1 cellular context compared by ENCODE assay signal in the genomic region with DNA sequence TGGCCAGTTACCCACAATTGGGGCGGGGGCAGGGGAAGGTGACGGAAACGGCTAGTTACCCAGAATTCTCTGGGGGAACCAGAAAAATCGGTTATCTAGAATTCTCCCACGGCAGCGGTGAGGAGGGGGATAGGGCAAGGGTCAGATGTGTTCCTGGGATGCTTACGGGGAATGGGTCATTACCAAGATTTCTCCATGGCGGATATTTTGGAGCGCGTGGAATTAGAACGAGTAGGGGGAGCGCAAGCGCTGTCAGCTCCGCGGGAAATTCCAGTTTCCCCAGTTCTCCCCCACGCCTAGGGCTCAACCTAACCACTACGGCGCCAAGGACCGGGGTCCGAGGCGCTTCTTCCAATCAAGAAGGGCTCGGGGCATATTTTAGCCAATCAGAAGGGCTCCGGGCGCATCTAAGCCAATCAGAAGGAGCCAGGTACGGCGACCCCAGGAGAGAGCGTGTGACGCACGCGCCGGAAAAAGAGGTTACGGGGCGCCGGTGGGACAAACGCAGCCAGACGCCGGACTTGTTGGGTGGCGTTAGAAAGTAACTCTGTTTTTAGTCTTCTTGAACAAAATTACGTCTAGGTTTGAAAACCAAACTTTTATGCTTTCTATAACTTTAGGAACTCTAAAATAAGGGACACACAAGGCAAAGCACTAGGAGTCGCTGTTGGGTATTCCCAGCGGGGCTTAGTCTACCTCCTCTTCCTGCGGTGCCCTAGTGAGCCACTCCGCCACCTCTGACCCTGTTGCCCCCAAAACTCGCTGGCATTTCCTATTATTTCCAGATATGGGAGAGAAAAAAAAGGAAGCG.
TF ChIP-seq lines count a peak whose summit lies in the region.

A gene with protein sequence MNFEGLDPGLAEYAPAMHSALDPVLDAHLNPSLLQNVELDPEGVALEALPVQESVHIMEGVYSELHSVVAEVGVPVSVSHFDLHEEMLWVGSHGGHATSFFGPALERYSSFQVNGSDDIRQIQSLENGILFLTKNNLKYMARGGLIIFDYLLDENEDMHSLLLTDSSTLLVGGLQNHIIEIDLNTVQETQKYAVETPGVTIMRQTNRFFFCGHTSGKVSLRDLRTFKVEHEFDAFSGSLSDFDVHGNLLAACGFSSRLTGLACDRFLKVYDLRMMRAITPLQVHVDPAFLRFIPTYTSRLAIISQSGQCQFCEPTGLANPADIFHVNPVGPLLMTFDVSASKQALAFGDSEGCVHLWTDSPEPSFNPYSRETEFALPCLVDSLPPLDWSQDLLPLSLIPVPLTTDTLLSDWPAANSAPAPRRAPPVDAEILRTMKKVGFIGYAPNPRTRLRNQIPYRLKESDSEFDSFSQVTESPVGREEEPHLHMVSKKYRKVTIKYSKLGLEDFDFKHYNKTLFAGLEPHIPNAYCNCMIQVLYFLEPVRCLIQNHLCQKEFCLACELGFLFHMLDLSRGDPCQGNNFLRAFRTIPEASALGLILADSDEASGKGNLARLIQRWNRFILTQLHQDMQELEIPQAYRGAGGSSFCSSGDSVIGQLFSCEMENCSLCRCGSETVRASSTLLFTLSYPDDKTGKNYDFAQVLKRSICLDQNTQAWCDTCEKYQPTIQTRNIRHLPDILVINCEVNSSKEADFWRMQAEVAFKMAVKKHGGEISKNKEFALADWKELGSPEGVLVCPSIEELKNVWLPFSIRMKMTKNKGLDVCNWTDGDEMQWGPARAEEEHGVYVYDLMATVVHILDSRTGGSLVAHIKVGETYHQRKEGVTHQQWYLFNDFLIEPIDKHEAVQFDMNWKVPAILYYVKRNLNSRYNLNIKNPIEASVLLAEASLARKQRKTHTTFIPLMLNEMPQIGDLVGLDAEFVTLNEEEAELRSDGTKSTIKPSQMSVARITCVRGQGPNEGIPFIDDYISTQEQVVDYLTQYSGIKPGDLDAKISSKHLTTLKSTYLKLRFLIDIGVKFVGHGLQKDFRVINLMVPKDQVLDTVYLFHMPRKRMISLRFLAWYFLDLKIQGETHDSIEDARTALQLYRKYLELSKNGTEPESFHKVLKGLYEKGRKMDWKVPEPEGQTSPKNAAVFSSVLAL (minus strand): TSS at position 322 of the 811 bp plus-strand sequence. CDS start 906 bp downstream, outside the sequence.

TF ChIP-seq in H1, 55 proteins besides CTCF, POLR2A, EP300 and RAD21 (continues in another document):
- TF ChIP-seq BRCA1 (IDR thresholded peaks at IDR 0.05; ENCODE audit: low read depth, low read length) = no peak
- TF ChIP-seq TEAD4 (IDR thresholded peaks at IDR 0.05; ENCODE audit: low read depth, low read length) = no peak
- no peak for TF ChIP-seq RXRA (IDR thresholded peaks at IDR 0.05; ENCODE audit: insufficient read depth, low read depth, low read length)
- no peak for TF ChIP-seq EZH2 (IDR thresholded peaks at IDR 0.05; ENCODE audit: low read depth, low read length, severe bottlenecking)
- TF ChIP-seq JUND (IDR thresholded peaks at IDR 0.05; ENCODE audit: low read length) = 0 out of 2 replicates have a peak, but pooled peaks have one; percentile 29
- no peak for TF ChIP-seq CEBPB (IDR thresholded peaks at IDR 0.05; ENCODE audit: low read depth, low read length)
- no peak for TF ChIP-seq ZNF274 (IDR thresholded peaks at IDR 0.05; ENCODE audit: borderline replicate concordance, extremely low read depth, low read length)
- TF ChIP-seq SIX5 (IDR thresholded peaks at IDR 0.05; ENCODE audit: low read depth, low read length) = no peak
- no peak for TF ChIP-seq SIRT6 (IDR thresholded peaks at IDR 0.05; ENCODE audit: low read length)
- no peak for TF ChIP-seq HDAC6 (IDR thresholded peaks at IDR 0.05; ENCODE audit: low read depth, low read length)
- TF ChIP-seq GABPA (IDR thresholded peaks at IDR 0.05; ENCODE audit: borderline replicate concordance, insufficient read depth, low read length) = no peak
- peak; percentile 71 for TF ChIP-seq CHD2 (IDR thresholded peaks at IDR 0.05; ENCODE audit: low read length)
- peak; percentile 56; the same call in 1 of the 2 replicates for TF ChIP-seq TBP (IDR thresholded peaks at IDR 0.05; ENCODE audit: low read depth, low read length)
- TF ChIP-seq, protein P1, sequence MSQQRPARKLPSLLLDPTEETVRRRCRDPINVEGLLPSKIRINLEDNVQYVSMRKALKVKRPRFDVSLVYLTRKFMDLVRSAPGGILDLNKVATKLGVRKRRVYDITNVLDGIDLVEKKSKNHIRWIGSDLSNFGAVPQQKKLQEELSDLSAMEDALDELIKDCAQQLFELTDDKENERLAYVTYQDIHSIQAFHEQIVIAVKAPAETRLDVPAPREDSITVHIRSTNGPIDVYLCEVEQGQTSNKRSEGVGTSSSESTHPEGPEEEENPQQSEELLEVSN (IDR thresholded peaks at IDR 0.05) = peak; percentile 62; the same call in 1 of the 2 replicates
- TF ChIP-seq SP4 (IDR thresholded peaks at IDR 0.05; ENCODE audit: low read length) = no peak
- no peak for TF ChIP-seq SAP30 (IDR thresholded peaks at IDR 0.05; ENCODE audit: insufficient read depth, insufficient replicate concordance, low read length)
- no peak for TF ChIP-seq CBX5 (IDR thresholded peaks at IDR 0.05; ENCODE audit: low read depth, low read length)
- TF ChIP-seq, protein P2, sequence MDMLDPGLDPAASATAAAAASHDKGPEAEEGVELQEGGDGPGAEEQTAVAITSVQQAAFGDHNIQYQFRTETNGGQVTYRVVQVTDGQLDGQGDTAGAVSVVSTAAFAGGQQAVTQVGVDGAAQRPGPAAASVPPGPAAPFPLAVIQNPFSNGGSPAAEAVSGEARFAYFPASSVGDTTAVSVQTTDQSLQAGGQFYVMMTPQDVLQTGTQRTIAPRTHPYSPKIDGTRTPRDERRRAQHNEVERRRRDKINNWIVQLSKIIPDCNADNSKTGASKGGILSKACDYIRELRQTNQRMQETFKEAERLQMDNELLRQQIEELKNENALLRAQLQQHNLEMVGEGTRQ (IDR thresholded peaks at IDR 0.05; ENCODE audit: low read length) = no peak
- TF ChIP-seq GTF2F1 (IDR thresholded peaks at IDR 0.05; ENCODE audit: borderline replicate concordance, low read depth, low read length) = peak; percentile 21; the same call in 1 of the 2 replicates
- no peak for TF ChIP-seq RFX5 (IDR thresholded peaks at IDR 0.05; ENCODE audit: borderline replicate concordance, low read depth, low read length)
- no peak for TF ChIP-seq CTBP2 (IDR thresholded peaks at IDR 0.05; ENCODE audit: borderline replicate concordance, insufficient read depth, insufficient read length, low read length)
- no peak for TF ChIP-seq FOSL1 (IDR thresholded peaks at IDR 0.05; ENCODE audit: insufficient read depth, low read depth, low read length)
- TF ChIP-seq SUZ12 (IDR thresholded peaks at IDR 0.05; ENCODE audit: low read length) = no peak
- no peak for TF ChIP-seq RNF2 (IDR thresholded peaks at IDR 0.05; ENCODE audit: borderline replicate concordance, low read depth, low read length, missing control alignments, poor library complexity, severe bottlenecking)
- TF ChIP-seq, protein P3, sequence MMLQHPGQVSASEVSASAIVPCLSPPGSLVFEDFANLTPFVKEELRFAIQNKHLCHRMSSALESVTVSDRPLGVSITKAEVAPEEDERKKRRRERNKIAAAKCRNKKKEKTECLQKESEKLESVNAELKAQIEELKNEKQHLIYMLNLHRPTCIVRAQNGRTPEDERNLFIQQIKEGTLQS (IDR thresholded peaks at IDR 0.05; ENCODE audit: insufficient read depth, low read depth, low read length) = no peak
- TF ChIP-seq JUN (IDR thresholded peaks at IDR 0.05; ENCODE audit: low read depth, low read length) = no peak
- TF ChIP-seq MAFK (IDR thresholded peaks at IDR 0.05; ENCODE audit: low read depth, low read length) = no peak
- peak; percentile 81; the same call in 1 of the 2 replicates for TF ChIP-seq KDM1A (IDR thresholded peaks at IDR 0.05; ENCODE audit: borderline replicate concordance, low read length)
- TF ChIP-seq CBX8 (IDR thresholded peaks at IDR 0.05; ENCODE audit: borderline replicate concordance, low read depth, low read length) = no peak
- TF ChIP-seq, protein P4, sequence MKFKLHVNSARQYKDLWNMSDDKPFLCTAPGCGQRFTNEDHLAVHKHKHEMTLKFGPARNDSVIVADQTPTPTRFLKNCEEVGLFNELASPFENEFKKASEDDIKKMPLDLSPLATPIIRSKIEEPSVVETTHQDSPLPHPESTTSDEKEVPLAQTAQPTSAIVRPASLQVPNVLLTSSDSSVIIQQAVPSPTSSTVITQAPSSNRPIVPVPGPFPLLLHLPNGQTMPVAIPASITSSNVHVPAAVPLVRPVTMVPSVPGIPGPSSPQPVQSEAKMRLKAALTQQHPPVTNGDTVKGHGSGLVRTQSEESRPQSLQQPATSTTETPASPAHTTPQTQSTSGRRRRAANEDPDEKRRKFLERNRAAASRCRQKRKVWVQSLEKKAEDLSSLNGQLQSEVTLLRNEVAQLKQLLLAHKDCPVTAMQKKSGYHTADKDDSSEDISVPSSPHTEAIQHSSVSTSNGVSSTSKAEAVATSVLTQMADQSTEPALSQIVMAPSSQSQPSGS (IDR thresholded peaks at IDR 0.05; ENCODE audit: low read length) = no peak
- peak; percentile 80 for TF ChIP-seq CREB1 (IDR thresholded peaks at IDR 0.05)
- TF ChIP-seq NANOG (IDR thresholded peaks at IDR 0.05; ENCODE audit: insufficient read depth, low read depth, low read length, poor library complexity, severe bottlenecking) = no peak
- TF ChIP-seq KDM4A (IDR thresholded peaks at IDR 0.05; ENCODE audit: low read depth, low read length, severe bottlenecking) = peak; percentile 81
- TF ChIP-seq RBBP5 (IDR thresholded peaks at IDR 0.05; ENCODE audit: borderline replicate concordance, low read depth, low read length) = peak; percentile 31; the same call in 1 of the 2 replicates
- TF ChIP-seq, protein P5, sequence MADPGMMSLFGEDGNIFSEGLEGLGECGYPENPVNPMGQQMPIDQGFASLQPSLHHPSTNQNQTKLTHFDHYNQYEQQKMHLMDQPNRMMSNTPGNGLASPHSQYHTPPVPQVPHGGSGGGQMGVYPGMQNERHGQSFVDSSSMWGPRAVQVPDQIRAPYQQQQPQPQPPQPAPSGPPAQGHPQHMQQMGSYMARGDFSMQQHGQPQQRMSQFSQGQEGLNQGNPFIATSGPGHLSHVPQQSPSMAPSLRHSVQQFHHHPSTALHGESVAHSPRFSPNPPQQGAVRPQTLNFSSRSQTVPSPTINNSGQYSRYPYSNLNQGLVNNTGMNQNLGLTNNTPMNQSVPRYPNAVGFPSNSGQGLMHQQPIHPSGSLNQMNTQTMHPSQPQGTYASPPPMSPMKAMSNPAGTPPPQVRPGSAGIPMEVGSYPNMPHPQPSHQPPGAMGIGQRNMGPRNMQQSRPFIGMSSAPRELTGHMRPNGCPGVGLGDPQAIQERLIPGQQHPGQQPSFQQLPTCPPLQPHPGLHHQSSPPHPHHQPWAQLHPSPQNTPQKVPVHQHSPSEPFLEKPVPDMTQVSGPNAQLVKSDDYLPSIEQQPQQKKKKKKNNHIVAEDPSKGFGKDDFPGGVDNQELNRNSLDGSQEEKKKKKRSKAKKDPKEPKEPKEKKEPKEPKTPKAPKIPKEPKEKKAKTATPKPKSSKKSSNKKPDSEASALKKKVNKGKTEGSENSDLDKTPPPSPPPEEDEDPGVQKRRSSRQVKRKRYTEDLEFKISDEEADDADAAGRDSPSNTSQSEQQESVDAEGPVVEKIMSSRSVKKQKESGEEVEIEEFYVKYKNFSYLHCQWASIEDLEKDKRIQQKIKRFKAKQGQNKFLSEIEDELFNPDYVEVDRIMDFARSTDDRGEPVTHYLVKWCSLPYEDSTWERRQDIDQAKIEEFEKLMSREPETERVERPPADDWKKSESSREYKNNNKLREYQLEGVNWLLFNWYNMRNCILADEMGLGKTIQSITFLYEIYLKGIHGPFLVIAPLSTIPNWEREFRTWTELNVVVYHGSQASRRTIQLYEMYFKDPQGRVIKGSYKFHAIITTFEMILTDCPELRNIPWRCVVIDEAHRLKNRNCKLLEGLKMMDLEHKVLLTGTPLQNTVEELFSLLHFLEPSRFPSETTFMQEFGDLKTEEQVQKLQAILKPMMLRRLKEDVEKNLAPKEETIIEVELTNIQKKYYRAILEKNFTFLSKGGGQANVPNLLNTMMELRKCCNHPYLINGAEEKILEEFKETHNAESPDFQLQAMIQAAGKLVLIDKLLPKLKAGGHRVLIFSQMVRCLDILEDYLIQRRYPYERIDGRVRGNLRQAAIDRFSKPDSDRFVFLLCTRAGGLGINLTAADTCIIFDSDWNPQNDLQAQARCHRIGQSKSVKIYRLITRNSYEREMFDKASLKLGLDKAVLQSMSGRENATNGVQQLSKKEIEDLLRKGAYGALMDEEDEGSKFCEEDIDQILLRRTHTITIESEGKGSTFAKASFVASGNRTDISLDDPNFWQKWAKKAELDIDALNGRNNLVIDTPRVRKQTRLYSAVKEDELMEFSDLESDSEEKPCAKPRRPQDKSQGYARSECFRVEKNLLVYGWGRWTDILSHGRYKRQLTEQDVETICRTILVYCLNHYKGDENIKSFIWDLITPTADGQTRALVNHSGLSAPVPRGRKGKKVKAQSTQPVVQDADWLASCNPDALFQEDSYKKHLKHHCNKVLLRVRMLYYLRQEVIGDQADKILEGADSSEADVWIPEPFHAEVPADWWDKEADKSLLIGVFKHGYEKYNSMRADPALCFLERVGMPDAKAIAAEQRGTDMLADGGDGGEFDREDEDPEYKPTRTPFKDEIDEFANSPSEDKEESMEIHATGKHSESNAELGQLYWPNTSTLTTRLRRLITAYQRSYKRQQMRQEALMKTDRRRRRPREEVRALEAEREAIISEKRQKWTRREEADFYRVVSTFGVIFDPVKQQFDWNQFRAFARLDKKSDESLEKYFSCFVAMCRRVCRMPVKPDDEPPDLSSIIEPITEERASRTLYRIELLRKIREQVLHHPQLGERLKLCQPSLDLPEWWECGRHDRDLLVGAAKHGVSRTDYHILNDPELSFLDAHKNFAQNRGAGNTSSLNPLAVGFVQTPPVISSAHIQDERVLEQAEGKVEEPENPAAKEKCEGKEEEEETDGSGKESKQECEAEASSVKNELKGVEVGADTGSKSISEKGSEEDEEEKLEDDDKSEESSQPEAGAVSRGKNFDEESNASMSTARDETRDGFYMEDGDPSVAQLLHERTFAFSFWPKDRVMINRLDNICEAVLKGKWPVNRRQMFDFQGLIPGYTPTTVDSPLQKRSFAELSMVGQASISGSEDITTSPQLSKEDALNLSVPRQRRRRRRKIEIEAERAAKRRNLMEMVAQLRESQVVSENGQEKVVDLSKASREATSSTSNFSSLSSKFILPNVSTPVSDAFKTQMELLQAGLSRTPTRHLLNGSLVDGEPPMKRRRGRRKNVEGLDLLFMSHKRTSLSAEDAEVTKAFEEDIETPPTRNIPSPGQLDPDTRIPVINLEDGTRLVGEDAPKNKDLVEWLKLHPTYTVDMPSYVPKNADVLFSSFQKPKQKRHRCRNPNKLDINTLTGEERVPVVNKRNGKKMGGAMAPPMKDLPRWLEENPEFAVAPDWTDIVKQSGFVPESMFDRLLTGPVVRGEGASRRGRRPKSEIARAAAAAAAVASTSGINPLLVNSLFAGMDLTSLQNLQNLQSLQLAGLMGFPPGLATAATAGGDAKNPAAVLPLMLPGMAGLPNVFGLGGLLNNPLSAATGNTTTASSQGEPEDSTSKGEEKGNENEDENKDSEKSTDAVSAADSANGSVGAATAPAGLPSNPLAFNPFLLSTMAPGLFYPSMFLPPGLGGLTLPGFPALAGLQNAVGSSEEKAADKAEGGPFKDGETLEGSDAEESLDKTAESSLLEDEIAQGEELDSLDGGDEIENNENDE (IDR thresholded peaks at IDR 0.05; ENCODE audit: insufficient replicate concordance, low read length) = no peak
- no peak; a peak in 1 of 4 replicates for TF ChIP-seq SIN3A (conservative IDR thresholded peaks at IDR 0.05 in 1 of 2, IDR thresholded peaks at IDR 0.05 in 1 of 2; ENCODE audit: low read depth in 1 of 2, low read length in 2 of 2)
- TF ChIP-seq SRF (IDR thresholded peaks at IDR 0.05; ENCODE audit: low read depth, low read length) = no peak
- TF ChIP-seq NRF1 (IDR thresholded peaks at IDR 0.05; ENCODE audit: low read depth, low read length) = no peak
- TF ChIP-seq, protein P6, sequence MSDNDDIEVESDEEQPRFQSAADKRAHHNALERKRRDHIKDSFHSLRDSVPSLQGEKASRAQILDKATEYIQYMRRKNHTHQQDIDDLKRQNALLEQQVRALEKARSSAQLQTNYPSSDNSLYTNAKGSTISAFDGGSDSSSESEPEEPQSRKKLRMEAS (IDR thresholded peaks at IDR 0.05) = peak; percentile 55; the same call in 1 of the 2 replicates
